Comparison of ENCODE assay signal across 1 cellular context in genomic region chr1:26500488-26501175, GRCh38.
TF ChIP-seq lines count a peak whose summit lies in the region.

No MANE protein-coding gene starts in this region.

TF ChIP-seq in HepG2, 621 proteins besides CTCF, POLR2A, EP300 and RAD21 (continued from another document and continues in another):
- TF ChIP-seq, protein P1, sequence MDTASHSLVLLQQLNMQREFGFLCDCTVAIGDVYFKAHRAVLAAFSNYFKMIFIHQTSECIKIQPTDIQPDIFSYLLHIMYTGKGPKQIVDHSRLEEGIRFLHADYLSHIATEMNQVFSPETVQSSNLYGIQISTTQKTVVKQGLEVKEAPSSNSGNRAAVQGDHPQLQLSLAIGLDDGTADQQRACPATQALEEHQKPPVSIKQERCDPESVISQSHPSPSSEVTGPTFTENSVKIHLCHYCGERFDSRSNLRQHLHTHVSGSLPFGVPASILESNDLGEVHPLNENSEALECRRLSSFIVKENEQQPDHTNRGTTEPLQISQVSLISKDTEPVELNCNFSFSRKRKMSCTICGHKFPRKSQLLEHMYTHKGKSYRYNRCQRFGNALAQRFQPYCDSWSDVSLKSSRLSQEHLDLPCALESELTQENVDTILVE (CRISPR knock-in tag; IDR thresholded peaks at IDR 0.05), result no peak; the same call in 1 of the 2 replicates
- TF ChIP-seq ZNF446 (CRISPR knock-in tag; IDR thresholded peaks at IDR 0.05) (peak; percentile 83), RBFOX2 (IDR thresholded peaks at IDR 0.05; ENCODE audit: low read depth, low read length) (peak; percentile 89), ZIK1 (CRISPR knock-in tag; IDR thresholded peaks at IDR 0.05; ENCODE audit: borderline replicate concordance, low read depth) (peak; percentile 31; the same call in 1 of the 2 replicates), ZNF776 (CRISPR knock-in tag; IDR thresholded peaks at IDR 0.05) (peak; percentile 86), SPEN (CRISPR knock-in tag; IDR thresholded peaks at IDR 0.05; ENCODE audit: low read depth) (peak; percentile 83), DRAP1 (CRISPR knock-in tag; IDR thresholded peaks at IDR 0.05) (0 out of 2 replicates have a peak, but pooled peaks have one; percentile 20), ZNF460 (CRISPR knock-in tag; IDR thresholded peaks at IDR 0.05; ENCODE audit: borderline replicate concordance) (peak; percentile 41; the same call in 1 of the 2 replicates), CEBPB (IDR thresholded peaks at IDR 0.05; ENCODE audit: borderline replicate concordance, low read depth, low read length) (no peak), U2AF1 (optimal IDR thresholded peaks at IDR 0.05; ENCODE audit: low read depth, low read length) (no peak), ZNF792 (CRISPR knock-in tag; IDR thresholded peaks at IDR 0.05) (0 out of 2 replicates have a peak, but pooled peaks have one; percentile 18), ZNF317 (CRISPR knock-in tag; IDR thresholded peaks at IDR 0.05) (no peak), NFYC (CRISPR knock-in tag; IDR thresholded peaks at IDR 0.05) (0 out of 2 replicates have a peak, but pooled peaks have one; percentile 12), STAT5B (CRISPR knock-in tag; IDR thresholded peaks at IDR 0.05) (no peak), MEF2D (CRISPR knock-in tag; IDR thresholded peaks at IDR 0.05) (no peak; the same call in 1 of the 2 replicates), CCDC6 (CRISPR knock-in tag; IDR thresholded peaks at IDR 0.05) (peak; percentile 80), PAWR (CRISPR knock-in tag; IDR thresholded peaks at IDR 0.05; ENCODE audit: borderline replicate concordance) (no peak), ESRRA (CRISPR knock-in tag; IDR thresholded peaks at IDR 0.05; ENCODE audit: low read depth) (peak; percentile 44; the same call in 1 of the 2 replicates), ZMYM4 (CRISPR knock-in tag; IDR thresholded peaks at IDR 0.05) (peak; percentile 75), PRPF4 (IDR thresholded peaks at IDR 0.05; ENCODE audit: low read depth, low read length, poor library complexity, severe bottlenecking) (no peak), IRF1 (CRISPR knock-in tag; IDR thresholded peaks at IDR 0.05; ENCODE audit: low read depth) (no peak), IKZF1 (IDR thresholded peaks at IDR 0.05) (no peak), CSRNP1 (CRISPR knock-in tag; IDR thresholded peaks at IDR 0.05) (peak; percentile 68; the same call in 1 of the 2 replicates), GTF3A (CRISPR knock-in tag; conservative IDR thresholded peaks at IDR 0.05) (no peak), ZC3H13 (CRISPR knock-in tag; IDR thresholded peaks at IDR 0.05) (peak; percentile 78; the same call in 1 of the 2 replicates), ZNF672 (CRISPR knock-in tag; IDR thresholded peaks at IDR 0.05) (peak; percentile 83; the same call in 1 of the 2 replicates), NR3C1 (CRISPR knock-in tag; IDR thresholded peaks at IDR 0.05) (no peak), ZNF639 (CRISPR knock-in tag; conservative IDR thresholded peaks at IDR 0.05) (no peak; the same call in 1 of the 2 replicates), TMF1 (CRISPR knock-in tag; IDR thresholded peaks at IDR 0.05; ENCODE audit: low read depth) (0 out of 2 replicates have a peak, but pooled peaks have one; percentile 62), ZNF737 (CRISPR knock-in tag; IDR thresholded peaks at IDR 0.05; ENCODE audit: borderline replicate concordance) (0 out of 2 replicates have a peak, but pooled peaks have one; percentile 25), YEATS4 (CRISPR knock-in tag; IDR thresholded peaks at IDR 0.05; ENCODE audit: borderline replicate concordance) (no peak), MAFK (conservative IDR thresholded peaks at IDR 0.05 in 1 of 2, IDR thresholded peaks at IDR 0.05 in 1 of 2; ENCODE audit: low read length in 2 of 2) (no peak), PHF20 (CRISPR knock-in tag; IDR thresholded peaks at IDR 0.05) (peak; percentile 70), THYN1 (CRISPR knock-in tag; IDR thresholded peaks at IDR 0.05; ENCODE audit: borderline replicate concordance, low read depth) (no peak), NFIC (IDR thresholded peaks at IDR 0.05; ENCODE audit: low read length) (no peak), ATF5 (CRISPR knock-in tag; IDR thresholded peaks at IDR 0.05; ENCODE audit: low read depth) (no peak), ZNF775 (CRISPR knock-in tag; IDR thresholded peaks at IDR 0.05; ENCODE audit: borderline replicate concordance) (no peak), HINFP (CRISPR knock-in tag; IDR thresholded peaks at IDR 0.05; ENCODE audit: low read depth) (peak; percentile 71), ZBTB46 (CRISPR knock-in tag; IDR thresholded peaks at IDR 0.05; ENCODE audit: borderline replicate concordance) (no peak), BCL6 (CRISPR knock-in tag; IDR thresholded peaks at IDR 0.05) (peak; percentile 53; the same call in 1 of the 2 replicates), GABPB1 (CRISPR knock-in tag; IDR thresholded peaks at IDR 0.05) (peak; percentile 72; the same call in 1 of the 2 replicates), SRSF1 (optimal IDR thresholded peaks at IDR 0.05; ENCODE audit: low read depth, low read length) (peak; percentile 85), ZNF75D (CRISPR knock-in tag; IDR thresholded peaks at IDR 0.05; ENCODE audit: borderline replicate concordance) (no peak), ZNF30 (CRISPR knock-in tag; IDR thresholded peaks at IDR 0.05) (no peak), MNT (IDR thresholded peaks at IDR 0.05) (0 out of 2 replicates have a peak, but pooled peaks have one; percentile 6)
- TF ChIP-seq, protein P2, sequence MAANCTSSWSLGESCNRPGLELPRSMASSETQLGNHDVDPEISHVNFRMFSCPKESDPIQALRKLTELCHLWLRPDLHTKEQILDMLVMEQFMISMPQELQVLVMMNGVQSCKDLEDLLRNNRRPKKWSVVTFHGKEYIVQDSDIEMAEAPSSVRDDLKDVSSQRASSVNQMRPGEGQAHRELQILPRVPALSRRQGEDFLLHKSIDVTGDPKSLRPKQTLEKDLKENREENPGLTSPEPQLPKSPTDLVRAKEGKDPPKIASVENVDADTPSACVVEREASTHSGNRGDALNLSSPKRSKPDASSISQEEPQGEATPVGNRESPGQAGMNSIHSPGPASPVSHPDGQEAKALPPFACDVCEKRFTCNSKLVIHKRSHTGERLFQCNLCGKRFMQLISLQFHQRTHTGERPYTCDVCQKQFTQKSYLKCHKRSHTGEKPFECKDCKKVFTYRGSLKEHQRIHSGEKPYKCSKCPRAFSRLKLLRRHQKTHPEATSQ (CRISPR knock-in tag; IDR thresholded peaks at IDR 0.05; ENCODE audit: borderline replicate concordance), result no peak
- TF ChIP-seq, protein P3, sequence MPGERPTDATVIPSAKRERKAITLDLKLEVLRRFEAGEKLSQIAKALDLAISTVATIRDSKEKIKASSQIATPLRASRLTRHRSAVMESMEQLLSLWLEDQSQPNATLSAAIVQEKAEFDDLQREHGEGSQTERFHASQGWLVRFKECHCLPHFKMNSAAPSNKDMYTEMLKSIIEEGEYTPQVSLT (CRISPR knock-in tag; IDR thresholded peaks at IDR 0.05; ENCODE audit: borderline replicate concordance, low read depth), result no peak
- TF ChIP-seq, protein P4, sequence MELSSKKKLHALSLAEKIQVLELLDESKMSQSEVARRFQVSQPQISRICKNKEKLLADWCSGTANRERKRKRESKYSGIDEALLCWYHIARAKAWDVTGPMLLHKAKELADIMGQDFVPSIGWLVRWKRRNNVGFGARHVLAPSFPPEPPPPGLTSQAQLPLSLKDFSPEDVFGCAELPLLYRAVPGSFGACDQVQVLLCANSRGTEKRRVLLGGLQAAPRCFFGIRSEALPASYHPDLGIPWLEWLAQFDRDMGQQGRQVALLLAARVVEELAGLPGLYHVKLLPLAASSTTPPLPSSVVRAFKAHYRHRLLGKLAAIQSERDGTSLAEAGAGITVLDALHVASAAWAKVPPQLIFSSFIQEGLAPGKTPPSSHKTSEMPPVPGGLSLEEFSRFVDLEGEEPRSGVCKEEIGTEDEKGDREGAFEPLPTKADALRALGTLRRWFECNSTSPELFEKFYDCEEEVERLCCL (CRISPR knock-in tag; IDR thresholded peaks at IDR 0.05; ENCODE audit: borderline replicate concordance), result no peak; the same call in 1 of the 2 replicates
